Comparison of ENCODE assay signal across 17 cellular contexts in genomic region chr15:71400347-71400746, GRCh38.
DNase-seq lines count a peak whose midpoint lies in the region; TF ChIP-seq lines count a peak whose summit lies in the region.
"Had no signal": no experiment of that assay in that cellular context is flagged by ENCODE, and none has a peak within 500 bp of the region (broad histone marks: within the 10 kb centered on the region; RNA-seq: fewer than 3 reads in every experiment).

No MANE protein-coding gene starts in this region.

- no peak for TF ChIP-seq POLR2A in esophagus squamous epithelium (IDR thresholded peaks at IDR 0.05)

- no peaks in the 10 kb centered on the region for H3K9me3 Mint-ChIP-seq in activated CD4-positive, alpha-beta T cell treated with anti-CD3 and anti-CD28 coated beads, Interleukin-2, amount 10 ng/mL, durations not matched to agents 24 days and 14 days
- H3K9me3 Mint-ChIP-seq: H9 had no signal

- no peaks in the 10 kb centered on the region for H3K36me3 Mint-ChIP-seq in activated CD4-positive, alpha-beta T cell treated with anti-CD3 and anti-CD28 coated beads, Interleukin-2, amount 10 ng/mL, durations not matched to agents 24 days and 14 days (ENCODE audit: low read depth)
- H3K36me3 Mint-ChIP-seq: CD8-positive, alpha-beta memory T cell had no signal

- H3K27me3 Mint-ChIP-seq in activated CD4-positive, alpha-beta T cell treated with anti-CD3 and anti-CD28 coated beads, Interleukin-2, amount 10 ng/mL, durations not matched to agents 24 days and 14 days: peaks cover under 1% of the 10 kb centered on the region

- 65 to 72% methylated on average over 3 of the region's 3 CpGs for WGBS in esophagus squamous epithelium, 2 donors

- H3K27me3 ChIP-seq in esophagus squamous epithelium (no peaks in the 10 kb centered on the region), right atrium auricular region (no peaks in the 10 kb centered on the region), tibial artery (no peaks in the 10 kb centered on the region)
- H3K27me3 ChIP-seq: BLaER1 had no signal

- H3K27ac ChIP-seq in esophagus squamous epithelium (peak overlapping the region in 3 of 4 donors; percentile 1 to 11 (median 9)), right atrium auricular region (peak overlapping the region; percentile 35 to 52), tibial artery (peak overlapping the region; percentile 31 to 55)
- H3K27ac ChIP-seq: 22Rv1, BLaER1 had no signal

- H3K4me3 ChIP-seq in esophagus squamous epithelium (no peak overlapping the region), right atrium auricular region (no peak overlapping the region), tibial artery (no peak overlapping the region)
- H3K4me3 ChIP-seq: BLaER1 had no signal

- no peaks in the 10 kb centered on the region for H3K4me1 Mint-ChIP-seq in activated CD4-positive, alpha-beta T cell treated with anti-CD3 and anti-CD28 coated beads, Interleukin-2, amount 10 ng/mL, durations not matched to agents 24 days and 14 days
- H3K4me1 Mint-ChIP-seq: CD8-positive, alpha-beta memory T cell had no signal

- H3K4me3 Mint-ChIP-seq in activated CD4-positive, alpha-beta T cell treated with anti-CD3 and anti-CD28 coated beads, Interleukin-2, amount 10 ng/mL, durations not matched to agents 24 days and 14 days: no peak overlapping the region
- H3K4me3 Mint-ChIP-seq: CD8-positive, alpha-beta memory T cell; H9 had no signal

- TF ChIP-seq CTCF in esophagus squamous epithelium (IDR thresholded peaks at IDR 0.05) (no peak), right atrium auricular region (IDR thresholded peaks at IDR 0.05) (no peak), tibial artery (IDR thresholded peaks at IDR 0.05) (no peak)

- H3K9me3 ChIP-seq in esophagus squamous epithelium: no peaks in the 10 kb centered on the region
- no peaks in the 10 kb centered on the region for H3K9me3 ChIP-seq in right atrium auricular region
- H3K9me3 ChIP-seq in tibial artery: no peaks in the 10 kb centered on the region
- H3K9me3 ChIP-seq: BLaER1 had no signal

- H3K4me1 ChIP-seq in esophagus squamous epithelium: peaks cover 0 to 19% (median 0%) of the 10 kb centered on the region in 3 donors
- H3K4me1 ChIP-seq in right atrium auricular region: peaks cover 0 to 16% of the 10 kb centered on the region in 2 donors
- peaks cover 0 to 39% (median 12%) of the 10 kb centered on the region in 4 donors for H3K4me1 ChIP-seq in tibial artery

- intact Hi-C loops in activated CD4-positive, alpha-beta T cell treated with anti-CD3 and anti-CD28 coated beads, Interleukin-2, amount 10 ng/mL, durations not matched to agents 24 days and 14 days (cut with micrococcal nuclease): no loop called here
- intact Hi-C loops in esophagus squamous epithelium (cut with DNase I): no loop called here
- intact Hi-C loops in tibial artery (cut with DNase I; ENCODE audit: low total_unique reads): no loop called here

- peak; percentile 15 for DNase-seq in activated CD4-positive, alpha-beta T cell treated with anti-CD3 and anti-CD28 coated beads, Interleukin-2, amount 10 ng/mL, durations not matched to agents 24 days and 14 days
- DNase-seq in activated CD4-positive, alpha-beta T cell treated with anti-CD3 and anti-CD28 coated beads for 1 hour: no peak
- no peak for DNase-seq in esophagus squamous epithelium (lab: John Stamatoyannopoulos, UW)
- no peak for DNase-seq in right atrium auricular region (ENCODE audit: low spot score)
- DNase-seq in tibial artery: no peak
- no peak for DNase-seq in DMS53 (lab: John Stamatoyannopoulos, UW)
- no peak for DNase-seq in GM19238 (ENCODE audit: insufficient read length, low spot score)
- no peak for DNase-seq in hypothalamus (lab: John Stamatoyannopoulos, UW)
- DNase-seq: CD8-positive, alpha-beta memory T cell; H9; MM.1S; NCI-H1105 treated with DMSO at 0.1 percent for 48 hours; NCI-H187 treated with DMSO at 0.1 percent for 48 hours; NCI-H446; NCI-H748 treated with DMSO at 0.1 percent for 48 hours had no signal

- no peaks in the 10 kb centered on the region for H3K36me3 ChIP-seq in esophagus squamous epithelium
- no peaks in the 10 kb centered on the region for H3K36me3 ChIP-seq in right atrium auricular region
- H3K36me3 ChIP-seq in tibial artery: no peaks in the 10 kb centered on the region
- H3K36me3 ChIP-seq: BLaER1 had no signal

- H3K27ac Mint-ChIP-seq in activated CD4-positive, alpha-beta T cell treated with anti-CD3 and anti-CD28 coated beads, Interleukin-2, amount 10 ng/mL, durations not matched to agents 24 days and 14 days: no peak overlapping the region
- H3K27ac Mint-ChIP-seq: CD8-positive, alpha-beta memory T cell; H9 had no signal
